In the genomic region with DNA sequence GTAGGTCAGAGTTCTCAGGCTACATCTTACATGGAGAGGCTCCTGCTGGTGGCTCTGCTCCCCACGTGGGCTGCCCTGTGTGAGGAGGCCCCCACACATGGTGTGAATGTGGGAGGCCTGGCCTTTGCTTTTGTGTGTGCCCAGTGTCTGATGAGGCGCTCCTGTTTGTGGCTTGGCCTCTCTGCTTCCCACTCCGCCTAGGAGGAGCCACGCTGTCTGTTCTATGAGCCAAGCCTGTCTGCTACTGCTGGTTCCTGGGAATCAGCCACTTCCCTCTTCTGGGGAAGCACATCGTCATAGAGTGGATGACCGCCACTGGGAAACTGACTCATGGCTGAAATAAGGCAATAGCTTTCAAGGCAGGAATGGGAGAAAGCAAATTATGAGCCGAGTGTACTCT, we compare ENCODE assay signal across 12 cellular contexts.
DNase-seq lines count a peak whose midpoint lies in the region; ATAC-seq and TF ChIP-seq lines count a peak whose summit lies in the region.
"Had no signal": no experiment of that assay in that cellular context is flagged by ENCODE, and none has a peak within 500 bp of the region (broad histone marks: within the 10 kb centered on the region; RNA-seq: fewer than 3 reads in every experiment).

No MANE protein-coding gene starts in this region.

- H3K9me3 ChIP-seq in IMR-90 (ENCODE audit: control insufficient read depth, insufficient read depth, low read length) (no peaks in the 10 kb centered on the region), vagina (no peaks in the 10 kb centered on the region)

- H3K79me2 ChIP-seq in mesendoderm (ENCODE audit: control insufficient read depth, insufficient read depth, low read length) = no peaks in the 10 kb centered on the region

- H2BK15ac ChIP-seq in IMR-90 (ENCODE audit: low read depth, low read length) (no peak overlapping the region), mesendoderm (replicated peaks; ENCODE audit: low read depth) (no peak overlapping the region)

- no peak overlapping the region for H3K4me3 ChIP-seq in IMR-90 (ENCODE audit: insufficient read depth, low read depth, low read length)
- no peak overlapping the region for H3K4me3 ChIP-seq in mesendoderm (ENCODE audit: low read length)
- no peak overlapping the region for H3K4me3 ChIP-seq in vagina

- CTCF ChIA-PET in IMR-90 (lab: Yijun Ruan, JAX) = interaction anchor here (0.6 kb wide), 1 partner anchor 50 kb away, joined by 3 read pairs; no protein-coding TSS in a partner anchor

- H3K23ac ChIP-seq in IMR-90 (ENCODE audit: low read depth, low read length) = no peak overlapping the region
- H3K23ac ChIP-seq in mesendoderm (ENCODE audit: low read length) = no peak overlapping the region

- H2BK5ac ChIP-seq in IMR-90 (ENCODE audit: low read depth, low read length, poor library complexity, severe bottlenecking) = no peak overlapping the region
- H2BK5ac ChIP-seq in mesendoderm (ENCODE audit: low read length) = no peak overlapping the region

- H4K5ac ChIP-seq in IMR-90 (ENCODE audit: low read depth, low read length) (no peak overlapping the region), mesendoderm (ENCODE audit: low read length) (no peak overlapping the region)

- H3K4me1 ChIP-seq in IMR-90 (ENCODE audit: control insufficient read depth, insufficient read depth, low read length) = no peaks in the 10 kb centered on the region
- no peaks in the 10 kb centered on the region for H3K4me1 ChIP-seq in mesendoderm (ENCODE audit: control insufficient read depth, low read depth, low read length)
- no peaks in the 10 kb centered on the region for H3K4me1 ChIP-seq in vagina

- peaks cover 31% of the 10 kb centered on the region for H3K4me1 Mint-ChIP-seq in dendritic cell treated with granulocyte-macrophage colony-stimulating factor and Interleukin-4, amounts not matched to agents 40 ng/mL and 50 ng/mL, for 4 days (ENCODE audit: low read depth)

- H2AFZ ChIP-seq in IMR-90 (replicated peaks; ENCODE audit: low read length, poor library complexity) = no peak overlapping the region

- peak; percentile 74 for DNase-seq in A172 (ENCODE audit: low spot score)
- peak; percentile 39 for DNase-seq in IMR-90
- DNase-seq in mesendoderm = no peak
- DNase-seq in effector CD8-positive, alpha-beta T cell (lab: John Stamatoyannopoulos, UW) = no peak
- DNase-seq in vagina (ENCODE audit: extremely low spot score in 2 of 2) = no peak
- DNase-seq in NCI-H146 treated with DMSO at 0.1 percent for 48 hours (lab: John Stamatoyannopoulos, UW; ENCODE audit: unreplicated experiment) = no peak
- DNase-seq: hippocampal formation, naive B cell, NCI-H2029 had no signal

- no peaks in the 10 kb centered on the region for H4K20me1 ChIP-seq in IMR-90 (ENCODE audit: insufficient read depth, low read length)

- H3K36me3 Mint-ChIP-seq in dendritic cell treated with granulocyte-macrophage colony-stimulating factor and Interleukin-4, amounts not matched to agents 40 ng/mL and 50 ng/mL, for 4 days (ENCODE audit: low read depth) = peaks cover 8% of the 10 kb centered on the region

- no peak for TF ChIP-seq RAD21 in IMR-90 (IDR thresholded peaks at IDR 0.05; ENCODE audit: low read length)

- H3K27me3 Mint-ChIP-seq in dendritic cell treated with granulocyte-macrophage colony-stimulating factor and Interleukin-4, amounts not matched to agents 40 ng/mL and 50 ng/mL, for 4 days = peaks cover 41% of the 10 kb centered on the region

- TF ChIP-seq POLR2A in IMR-90 (IDR thresholded peaks at IDR 0.05; ENCODE audit: low read depth, low read length) (no peak), vagina (IDR thresholded peaks at IDR 0.05) (no peak)

- H3K18ac ChIP-seq in IMR-90 (ENCODE audit: low read depth, low read length) = no peak overlapping the region
- no peak overlapping the region for H3K18ac ChIP-seq in mesendoderm (ENCODE audit: low read length)

- H3K9me1 ChIP-seq in IMR-90 (ENCODE audit: insufficient read depth, low read length) = no peaks in the 10 kb centered on the region

- H3K4ac ChIP-seq in IMR-90 (ENCODE audit: low read depth, low read length) (no peak overlapping the region), mesendoderm (ENCODE audit: low read depth, low read length) (no peak overlapping the region)

- no peak for TF ChIP-seq CTCF in IMR-90 (conservative IDR thresholded peaks at IDR 0.05; ENCODE audit: low read depth, low read length)
- no peak for TF ChIP-seq CTCF in vagina (IDR thresholded peaks at IDR 0.05)

- H3K4me2 ChIP-seq in IMR-90 (ENCODE audit: low read depth, low read length) = no peak overlapping the region
- no peak overlapping the region for H3K4me2 ChIP-seq in mesendoderm (ENCODE audit: low read length)

- no peak overlapping the region for H4K91ac ChIP-seq in IMR-90 (ENCODE audit: insufficient read depth, low read depth, low read length)

- no peaks in the 10 kb centered on the region for H3K27me3 ChIP-seq in IMR-90 (ENCODE audit: control insufficient read depth, insufficient read depth, low read length)
- no peaks in the 10 kb centered on the region for H3K27me3 ChIP-seq in mesendoderm (ENCODE audit: insufficient read depth, low read length, poor library complexity)
- H3K27me3 ChIP-seq in vagina = no peaks in the 10 kb centered on the region

- H3K27ac Mint-ChIP-seq in dendritic cell treated with granulocyte-macrophage colony-stimulating factor and Interleukin-4, amounts not matched to agents 40 ng/mL and 50 ng/mL, for 4 days = peak overlapping the region; percentile 85
- H3K27ac Mint-ChIP-seq: naive B cell; stimulated activated naive CD8-positive, alpha-beta T cell treated with anti-CD3 and anti-CD28 coated beads, Interleukin-15, Interleukin-2, amounts not matched to agents 100 ng/mL and 50 ng/mL, for 24 hours had no signal

- H4K8ac ChIP-seq in IMR-90 (ENCODE audit: low read depth in 2 of 2, low read length in 2 of 2) = no peak overlapping the region
- no peak overlapping the region for H4K8ac ChIP-seq in mesendoderm (ENCODE audit: low read depth, low read length)

- H2AK9ac ChIP-seq in IMR-90 (replicated peaks; ENCODE audit: low read depth, low read length, poor library complexity) = no peak overlapping the region

- H2BK120ac ChIP-seq in IMR-90 (ENCODE audit: low read depth, low read length) (no peak overlapping the region), mesendoderm (ENCODE audit: low read depth, low read length) (no peak overlapping the region)

- POLR2A ChIA-PET in IMR-90 (lab: Charles Lee; ENCODE audit: unreplicated experiment) = no interaction called here

- dilution Hi-C loops in IMR-90 (cut with HindIII; ENCODE audit: low sequenced_read_pairs, unreplicated experiment) = no loop called here

- no peaks in the 10 kb centered on the region for H3K79me1 ChIP-seq in IMR-90 (ENCODE audit: low read depth in 1 of 2, low read length in 2 of 2)
- no peaks in the 10 kb centered on the region for H3K79me1 ChIP-seq in mesendoderm (ENCODE audit: low read length)

- H2AK5ac ChIP-seq in IMR-90 (ENCODE audit: low read depth, low read length) (no peak overlapping the region), mesendoderm (ENCODE audit: low read length) (no peak overlapping the region)

- no TSS peak for BruUV-seq in IMR-90 (replicated peaks; lab: Mats Ljungman, UMichigan)

- H3K4me3 Mint-ChIP-seq in dendritic cell treated with granulocyte-macrophage colony-stimulating factor and Interleukin-4, amounts not matched to agents 40 ng/mL and 50 ng/mL, for 4 days = no peak overlapping the region
- H3K4me3 Mint-ChIP-seq: naive B cell; stimulated activated naive CD8-positive, alpha-beta T cell treated with anti-CD3 and anti-CD28 coated beads, Interleukin-15, Interleukin-2, amounts not matched to agents 100 ng/mL and 50 ng/mL, for 24 hours had no signal

- H3K56ac ChIP-seq in IMR-90 (ENCODE audit: extremely low read depth, insufficient read depth, low read length) (no peak overlapping the region), mesendoderm (ENCODE audit: low read length) (peak overlapping the region; percentile 18)

- no peak overlapping the region for H2BK20ac ChIP-seq in IMR-90 (ENCODE audit: low read depth, low read length)

- H3K27ac ChIP-seq in IMR-90 (ENCODE audit: insufficient read depth, low read length) = no peak overlapping the region
- no peak overlapping the region for H3K27ac ChIP-seq in mesendoderm (ENCODE audit: low read depth, low read length)
- no peak overlapping the region for H3K27ac ChIP-seq in vagina

- in situ Hi-C loops in IMR-90 (cut with MboI; ENCODE audit: low sequenced_read_pairs) = no loop called here

- ATAC-seq in IMR-90 (ENCODE audit: low read depth) = peak; percentile 17; the same call in 1 of the 2 replicates
- ATAC-seq in HG02588 (IDR thresholded peaks at IDR 0.05; ENCODE audit: unreplicated experiment) = no peak

- 20% methylated on average over 1 of the region's 7 CpGs; no CpG with 5 or more reads in 1 of the 2 experiments for WGBS in IMR-90 (ENCODE audit: extremely low coverage in 2 of 2, insufficient read length in 1 of 2), 2 experiments
- no CpG with 5 or more reads among the region's 7 CpGs for WGBS in mesendoderm (ENCODE audit: extremely low coverage, insufficient coverage, low lambda C conversion rate)

- H3K9ac ChIP-seq in IMR-90 (ENCODE audit: low read depth, low read length) (no peak overlapping the region), mesendoderm (ENCODE audit: low read length) (no peak overlapping the region)

- no peaks in the 10 kb centered on the region for H3K36me3 ChIP-seq in IMR-90 (ENCODE audit: control insufficient read depth, insufficient read depth, low read length)
- H3K36me3 ChIP-seq in mesendoderm (ENCODE audit: control insufficient read depth, insufficient read depth, low read length) = no peaks in the 10 kb centered on the region
- H3K36me3 ChIP-seq in vagina = no peaks in the 10 kb centered on the region

- intact Hi-C loops in IMR-90 (cut with micrococcal nuclease) = no loop called here
- intact Hi-C loops in dendritic cell treated with granulocyte-macrophage colony-stimulating factor and Interleukin-4, amounts not matched to agents 40 ng/mL and 50 ng/mL, for 4 days (cut with micrococcal nuclease) = no loop called here
- intact Hi-C loops in vagina (cut with DNase I) = no loop called here

- no peak overlapping the region for H3K14ac ChIP-seq in IMR-90 (replicated peaks; ENCODE audit: low read depth, low read length)

- peaks cover 24% of the 10 kb centered on the region for H3K9me3 Mint-ChIP-seq in dendritic cell treated with granulocyte-macrophage colony-stimulating factor and Interleukin-4, amounts not matched to agents 40 ng/mL and 50 ng/mL, for 4 days

TF ChIP-seq in IMR-90, 13 proteins besides CTCF, POLR2A, EP300 and RAD21 (continues in another document):
- TF ChIP-seq NFE2L2 (IDR thresholded peaks at IDR 0.05; ENCODE audit: low read depth, low read length) (no peak), MAZ (IDR thresholded peaks at IDR 0.05; ENCODE audit: borderline replicate concordance, low read depth, low read length) (no peak), SMC3 (IDR thresholded peaks at IDR 0.05; ENCODE audit: low read depth, low read length) (no peak), MAFK (IDR thresholded peaks at IDR 0.05; ENCODE audit: low read depth, low read length) (no peak), FOS (IDR thresholded peaks at IDR 0.05; ENCODE audit: low read depth, low read length) (no peak)

Comparison
In these comparisons a context has a peak if more than half of its experiments do, and no peak if none do; other contexts are left out.
1. DNase-seq: peak in A172 (single experiment) and IMR-90 (single experiment); none in mesendoderm (single experiment), effector CD8-positive, alpha-beta T cell (single experiment), vagina (0 of 2) and NCI-H146 treated with DMSO at 0.1 percent for 48 hours (single experiment).